12 cellular contexts compared by ENCODE assay signal in the genomic region with DNA sequence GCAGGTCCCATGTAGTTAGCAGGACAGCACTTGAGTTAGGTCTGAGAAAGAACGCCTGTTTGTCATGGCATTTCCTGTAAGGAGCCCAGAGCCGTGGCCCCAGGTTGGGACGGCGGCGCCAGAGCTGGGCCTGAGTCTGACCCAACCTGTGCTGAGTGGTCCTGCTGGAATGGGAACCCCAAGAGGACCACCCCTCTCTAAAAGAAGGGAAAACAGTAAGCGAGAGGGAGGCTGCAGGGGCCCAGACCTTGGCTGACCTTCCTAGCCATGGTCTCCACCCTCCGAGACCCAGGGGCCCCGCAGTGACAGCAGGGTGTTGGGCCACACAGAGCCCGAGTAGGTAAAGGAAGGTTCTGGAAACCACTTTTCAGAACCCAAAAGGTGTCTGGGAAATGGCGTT. TPM values are rescaled to one million over a fixed set of nuclear protein-coding genes. Genes with fewer than 3 reads are reported as not detected.
"Had no signal": no experiment of that assay in that cellular context is flagged by ENCODE, and none has a peak within 500 bp of the region (broad histone marks: within the 10 kb centered on the region; RNA-seq: fewer than 3 reads in every experiment).

No MANE protein-coding gene starts in this region.

- H3K4me3 Mint-ChIP-seq: activated CD4-positive, alpha-beta memory T cell treated with anti-CD3 and anti-CD28 coated beads, Interleukin-2, amount 10 ng/mL, durations not matched to agents 7 days and 5 days; activated naive CD4-positive, alpha-beta T cell treated with anti-CD3 and anti-CD28 coated beads for 36 hours; central memory CD8-positive, alpha-beta T cell had no signal

- H3K27ac Mint-ChIP-seq: activated CD4-positive, alpha-beta memory T cell treated with anti-CD3 and anti-CD28 coated beads, Interleukin-2, amount 10 ng/mL, durations not matched to agents 7 days and 5 days; activated naive CD4-positive, alpha-beta T cell treated with anti-CD3 and anti-CD28 coated beads for 36 hours had no signal

- H3K36me3 Mint-ChIP-seq: naive thymus-derived CD8-positive, alpha-beta T cell had no signal

- DNase-seq: activated CD4-positive, alpha-beta memory T cell treated with anti-CD3 and anti-CD28 coated beads, Interleukin-2, amount 10 ng/mL, durations not matched to agents 7 days and 5 days; activated CD8-positive, alpha-beta memory T cell treated with anti-CD3 and anti-CD28 coated beads, Interleukin-2, amount 50 U/mL, for 4 hours; activated naive CD4-positive, alpha-beta T cell treated with anti-CD3 and anti-CD28 coated beads for 36 hours; effector memory CD4-positive, alpha-beta T cell; naive thymus-derived CD8-positive, alpha-beta T cell; T-helper 9 cell had no signal

- H3K27me3 Mint-ChIP-seq: activated CD4-positive, alpha-beta memory T cell treated with anti-CD3 and anti-CD28 coated beads, Interleukin-2, amount 10 ng/mL, durations not matched to agents 7 days and 5 days had no signal

- H3K9me3 Mint-ChIP-seq: activated CD4-positive, alpha-beta memory T cell treated with anti-CD3 and anti-CD28 coated beads, Interleukin-2, amount 10 ng/mL, durations not matched to agents 7 days and 5 days; activated naive CD4-positive, alpha-beta T cell treated with anti-CD3 and anti-CD28 coated beads for 36 hours; central memory CD8-positive, alpha-beta T cell; naive thymus-derived CD8-positive, alpha-beta T cell had no signal

RNA-seq across cellular contexts. Expression of a gene that starts 1.8 kb away (rescaled TPM):
- total RNA-seq: activated CD4-positive, alpha-beta memory T cell treated with anti-CD3 and anti-CD28 coated beads, Interleukin-2, amount 10 ng/mL, durations not matched to agents 7 days and 5 days; activated naive CD4-positive, alpha-beta T cell treated with anti-CD3 and anti-CD28 coated beads for 36 hours; epithelial cell of proximal tubule; lung microvascular endothelial cell; mononuclear cell; naive thymus-derived CD8-positive, alpha-beta T cell; pulmonary artery endothelial cell had no signal
- polyA plus RNA-seq: urinary bladder had no signal
